30 cellular contexts compared by ENCODE assay signal in genomic region chr20:53044296-53044695, GRCh38.
"Had no signal": no experiment of that assay in that cellular context is flagged by ENCODE, and none has a peak within 500 bp of the region (broad histone marks: within the 10 kb centered on the region; RNA-seq: fewer than 3 reads in every experiment).

No MANE protein-coding gene starts in this region.

- H3K9me3 ChIP-seq: left lung, ovary, testis, thyroid gland, transverse colon, upper lobe of right lung had no signal

- H3K27ac Mint-ChIP-seq: immature natural killer cell; naive B cell; natural killer cell; nephron progenitor cell; neural progenitor cell; progenitor cell of endocrine pancreas; stimulated activated naive B cell treated with anti-CD40 and anti-IgM and Interleukin-4, amounts not matched to agents 10 μg/mL and 1 μg/mL and 100 μg/mL, for 72 hours had no signal

- FAIRE-seq: islet of Langerhans, kidney, urothelium cell line had no signal

- ATAC-seq: left colon; left lung; natural killer cell; sciatic nerve; stimulated activated naive B cell treated with anti-CD40 and anti-IgM and Interleukin-4, amounts not matched to agents 10 μg/mL and 1 μg/mL and 100 μg/mL, for 72 hours; stimulated activated naive CD8-positive, alpha-beta T cell treated with anti-CD3 and anti-CD28 coated beads, Interleukin-15, Interleukin-2, amounts not matched to agents 100 U/mL and 50 U/mL, for 24 hours; upper lobe of right lung had no signal

- H3K4me2 ChIP-seq: neural progenitor cell had no signal

- H3K36me3 ChIP-seq: left lung, neural progenitor cell, ovary, right atrium auricular region, stomach, thyroid gland, transverse colon, upper lobe of right lung had no signal

- DNase-seq: hypothalamus; immature natural killer cell; kidney; left colon; left lung; mesendoderm; naive B cell; natural killer cell; nephron progenitor cell; ovary; stimulated activated CD4-positive, alpha-beta T cell treated with anti-CD3 and anti-CD28 coated beads, Interleukin-12 subunit alpha, Interleukin-12 subunit beta, amount 100 ng/mL, for 4 hours; stimulated activated CD4-positive, alpha-beta T cell treated with anti-CD3 and anti-CD28 coated beads, Interleukin-15, amount 100 ng/mL, for 24 hours; stimulated activated CD4-positive, alpha-beta T cell treated with anti-CD3 and anti-CD28 coated beads, Interleukin-2, amount 100 ng/mL, for 24 hours; stimulated activated CD4-positive, alpha-beta T cell treated with anti-CD3 and anti-CD28 coated beads, Interleukin-4, amount 100 ng/mL, for 1 hour; stimulated activated naive B cell treated with anti-CD40 and anti-IgM and Interleukin-4, amounts not matched to agents 10 μg/mL and 1 μg/mL and 100 μg/mL, for 72 hours; stimulated activated naive CD8-positive, alpha-beta T cell treated with anti-CD3 and anti-CD28 coated beads, Interleukin-15, Interleukin-2, amounts not matched to agents 100 U/mL and 50 U/mL, for 24 hours; stomach; testis; thyroid gland; transverse colon; upper lobe of right lung had no signal

- H3K27me3 ChIP-seq: left lung, neural progenitor cell, ovary, right atrium auricular region, stomach, testis, thyroid gland, transverse colon, upper lobe of right lung had no signal

- H3K4me1 ChIP-seq: left lung, right atrium auricular region, stomach, transverse colon, upper lobe of right lung had no signal

- H3K4me3 Mint-ChIP-seq: immature natural killer cell; mesothelial cell of epicardium; naive B cell; natural killer cell; nephron progenitor cell; neural progenitor cell; stimulated activated naive B cell treated with anti-CD40 and anti-IgM and Interleukin-4, amounts not matched to agents 10 μg/mL and 1 μg/mL and 100 μg/mL, for 72 hours had no signal

- H3K9me3 Mint-ChIP-seq: immature natural killer cell, natural killer cell, neural progenitor cell had no signal

- H3K4me1 Mint-ChIP-seq: immature natural killer cell, natural killer cell had no signal

- H3K36me3 Mint-ChIP-seq: immature natural killer cell; naive B cell; natural killer cell; neural progenitor cell; stimulated activated naive B cell treated with anti-CD40 and anti-IgM and Interleukin-4, amounts not matched to agents 10 μg/mL and 1 μg/mL and 100 μg/mL, for 72 hours had no signal

- H3K9ac ChIP-seq: neural progenitor cell had no signal

- H3K27me3 Mint-ChIP-seq: progenitor cell of endocrine pancreas had no signal

- H2AFZ ChIP-seq: neural progenitor cell had no signal

- H3K4me3 ChIP-seq: left lung, lung, neural progenitor cell, ovary, right atrium auricular region, skin epidermis, stomach, testis, thyroid gland, transverse colon, upper lobe of right lung had no signal

- H3K27ac ChIP-seq: left lung, neural progenitor cell, ovary, right atrium auricular region, skin epidermis, stomach, testis, thyroid gland, transverse colon, upper lobe of right lung had no signal
